In genomic region chr12:70334742-70335141, GRCh38 we compare ENCODE assay signal across 26 cellular contexts.
"Had no signal": no experiment of that assay in that cellular context is flagged by ENCODE, and none has a peak within 500 bp of the region (broad histone marks: within the 10 kb centered on the region; RNA-seq: fewer than 3 reads in every experiment).

No MANE protein-coding gene starts in this region.

- H3K9ac ChIP-seq: parathyroid adenoma had no signal

- DNase-seq: colonic mucosa; effector CD8-positive, alpha-beta T cell; endodermal cell; foreskin fibroblast; gastrocnemius medialis; head of caudate nucleus; left cardiac atrium; left lung; mesenchymal stem cell; mucosa of descending colon; naive B cell; right cardiac atrium; small intestine; stimulated activated CD4-positive, alpha-beta T cell treated with anti-CD3 and anti-CD28 coated beads, Interleukin-15, amount 100 ng/mL, for 24 hours; stimulated activated CD4-positive, alpha-beta T cell treated with anti-CD3 and anti-CD28 coated beads, Interleukin-2, amount 100 ng/mL, for 48 hours; stimulated activated naive B cell treated with anti-CD40 and anti-IgM and Interleukin-4, amounts not matched to agents 10 μg/mL and 1 μg/mL and 100 μg/mL, for 72 hours; stimulated activated naive CD8-positive, alpha-beta T cell treated with anti-CD3 and anti-CD28 coated beads, Interleukin-15, amount 100 ng/mL, for 72 hours; transverse colon; upper lobe of right lung; uterus had no signal

- H3K27me3 ChIP-seq: colonic mucosa, gastrocnemius medialis, left lung, suprapubic skin, transverse colon, upper lobe of right lung, uterus had no signal

- H3K27ac ChIP-seq: colonic mucosa, epithelial cell of prostate, gastrocnemius medialis, left lung, parathyroid adenoma, psoas muscle, suprapubic skin, transverse colon, upper lobe of right lung, uterus had no signal

- H3K4me1 ChIP-seq: colonic mucosa, gastrocnemius medialis, left lung, parathyroid adenoma, psoas muscle, suprapubic skin, transverse colon, upper lobe of right lung, uterus had no signal

- H2AFZ ChIP-seq: parathyroid adenoma had no signal

- ATAC-seq: esophagus mucosa; gastrocnemius medialis; left cardiac atrium; left lung; mucosa of descending colon; natural killer cell treated with Interleukin-12 subunit alpha and Interleukin-12 subunit beta and Interleukin-15 and Interleukin-18, amount 100 ng/mL, for 72 hours; psoas muscle; right cardiac atrium; stimulated activated naive B cell treated with anti-CD40 and anti-IgM and Interleukin-4, amounts not matched to agents 10 μg/mL and 1 μg/mL and 100 μg/mL, for 72 hours; stimulated activated naive CD8-positive, alpha-beta T cell treated with anti-CD3 and anti-CD28 coated beads, Interleukin-15, amount 100 ng/mL, for 72 hours; upper lobe of right lung had no signal

- H3K79me2 ChIP-seq: parathyroid adenoma had no signal

- H3K9me3 ChIP-seq: colonic mucosa, gastrocnemius medialis, left lung, mucosa of descending colon, psoas muscle, suprapubic skin, transverse colon, upper lobe of right lung, uterus had no signal

- H3K4me3 ChIP-seq: colonic mucosa, gastrocnemius medialis, left lung, mucosa of descending colon, psoas muscle, suprapubic skin, transverse colon, upper lobe of right lung, uterus had no signal

- H3K36me3 ChIP-seq: uterus had no signal
